In the genomic region with DNA sequence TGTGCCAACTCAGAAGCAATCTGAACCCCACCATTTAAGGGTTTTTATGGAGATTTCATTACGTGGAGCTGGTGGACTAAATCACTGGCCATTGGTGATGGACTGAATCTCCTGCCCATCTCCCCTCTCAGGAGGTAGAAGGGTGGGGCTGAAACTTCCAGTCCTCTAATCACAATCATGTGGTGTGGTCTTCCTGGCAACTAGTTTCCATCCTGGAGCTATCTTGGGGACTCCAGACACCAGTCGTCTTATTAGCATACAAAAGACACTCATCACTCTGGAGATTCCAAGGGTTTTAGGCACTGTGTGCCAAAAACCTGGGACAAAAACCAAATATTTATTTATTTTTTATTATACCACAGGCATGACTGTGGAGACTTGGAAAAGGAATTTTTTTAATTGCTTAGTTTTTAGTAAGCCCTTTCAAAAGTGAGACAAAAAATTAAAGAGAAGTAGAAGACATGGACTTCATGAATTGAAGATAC, we compare ENCODE assay signal across 1 cellular context.
TF ChIP-seq lines count a peak whose summit lies in the region.

No MANE protein-coding gene starts in this region.

TF ChIP-seq in IMR-90, 13 proteins besides CTCF, POLR2A, EP300 and RAD21:
- TF ChIP-seq MXI1 (IDR thresholded peaks at IDR 0.05; ENCODE audit: borderline replicate concordance, low read depth, low read length) (no peak), SMC3 (IDR thresholded peaks at IDR 0.05; ENCODE audit: low read depth, low read length) (no peak), NFE2L2 (IDR thresholded peaks at IDR 0.05; ENCODE audit: low read depth, low read length) (no peak), RFX5 (IDR thresholded peaks at IDR 0.05; ENCODE audit: low read depth, low read length) (no peak), FOS (IDR thresholded peaks at IDR 0.05; ENCODE audit: low read depth, low read length) (no peak), CEBPB (IDR thresholded peaks at IDR 0.05; ENCODE audit: low read depth, low read length) (no peak), BHLHE40 (IDR thresholded peaks at IDR 0.05; ENCODE audit: low read depth, low read length) (no peak), MAZ (IDR thresholded peaks at IDR 0.05; ENCODE audit: borderline replicate concordance, low read depth, low read length) (no peak), CHD1 (IDR thresholded peaks at IDR 0.05; ENCODE audit: low read depth, low read length) (no peak), RCOR1 (IDR thresholded peaks at IDR 0.05; ENCODE audit: insufficient replicate concordance, low read length) (no peak), MAFK (IDR thresholded peaks at IDR 0.05; ENCODE audit: low read depth, low read length) (no peak)
- TF ChIP-seq, protein P1, sequence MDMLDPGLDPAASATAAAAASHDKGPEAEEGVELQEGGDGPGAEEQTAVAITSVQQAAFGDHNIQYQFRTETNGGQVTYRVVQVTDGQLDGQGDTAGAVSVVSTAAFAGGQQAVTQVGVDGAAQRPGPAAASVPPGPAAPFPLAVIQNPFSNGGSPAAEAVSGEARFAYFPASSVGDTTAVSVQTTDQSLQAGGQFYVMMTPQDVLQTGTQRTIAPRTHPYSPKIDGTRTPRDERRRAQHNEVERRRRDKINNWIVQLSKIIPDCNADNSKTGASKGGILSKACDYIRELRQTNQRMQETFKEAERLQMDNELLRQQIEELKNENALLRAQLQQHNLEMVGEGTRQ (IDR thresholded peaks at IDR 0.05; ENCODE audit: low read depth, low read length): no peak
- TF ChIP-seq, protein P2, sequence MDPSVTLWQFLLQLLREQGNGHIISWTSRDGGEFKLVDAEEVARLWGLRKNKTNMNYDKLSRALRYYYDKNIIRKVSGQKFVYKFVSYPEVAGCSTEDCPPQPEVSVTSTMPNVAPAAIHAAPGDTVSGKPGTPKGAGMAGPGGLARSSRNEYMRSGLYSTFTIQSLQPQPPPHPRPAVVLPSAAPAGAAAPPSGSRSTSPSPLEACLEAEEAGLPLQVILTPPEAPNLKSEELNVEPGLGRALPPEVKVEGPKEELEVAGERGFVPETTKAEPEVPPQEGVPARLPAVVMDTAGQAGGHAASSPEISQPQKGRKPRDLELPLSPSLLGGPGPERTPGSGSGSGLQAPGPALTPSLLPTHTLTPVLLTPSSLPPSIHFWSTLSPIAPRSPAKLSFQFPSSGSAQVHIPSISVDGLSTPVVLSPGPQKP (IDR thresholded peaks at IDR 0.05; ENCODE audit: borderline replicate concordance, low read depth, low read length): no peak
